9 cellular contexts compared by ENCODE assay signal in the genomic region with DNA sequence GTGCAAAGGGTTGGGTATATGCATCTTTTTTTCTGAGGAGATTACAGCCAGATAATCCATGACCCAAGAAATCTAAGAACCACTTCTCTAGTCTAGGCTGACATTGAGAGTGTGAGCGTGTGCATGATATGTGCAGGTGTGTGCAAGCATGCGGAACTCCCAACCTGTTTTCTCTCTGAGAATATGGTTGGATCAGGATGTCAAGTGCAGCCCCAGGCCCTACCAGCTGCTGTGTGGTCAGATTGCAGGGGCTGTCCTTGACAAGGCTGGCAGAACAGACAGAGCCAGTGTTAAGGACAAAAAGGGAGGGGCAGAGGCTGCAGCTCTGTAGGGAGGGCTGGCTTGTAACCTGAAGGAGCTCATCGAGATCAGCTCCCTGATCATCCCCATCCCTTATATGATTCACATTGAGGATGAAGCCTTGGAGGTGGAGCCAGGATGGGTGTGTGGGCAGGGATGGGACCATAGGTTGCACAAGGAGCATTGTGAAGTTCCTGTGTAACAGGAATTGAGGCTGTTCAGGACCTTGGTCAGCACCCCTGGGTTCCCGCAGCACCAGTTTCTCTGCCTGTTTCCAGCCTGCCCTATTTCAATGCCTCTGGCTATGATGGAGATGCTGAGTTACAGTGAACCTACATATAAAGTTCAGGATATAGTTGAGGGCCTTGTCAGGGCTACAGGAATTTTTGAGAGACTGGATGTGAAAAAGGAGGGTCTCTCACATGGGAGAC. TPM values are rescaled to one million over a fixed set of nuclear protein-coding genes. Genes with fewer than 3 reads are reported as not detected.
DNase-seq lines count a peak whose midpoint lies in the region; ATAC-seq and TF ChIP-seq lines count a peak whose summit lies in the region.
"Had no signal": no experiment of that assay in that cellular context is flagged by ENCODE, and none has a peak within 500 bp of the region (broad histone marks: within the 10 kb centered on the region; RNA-seq: fewer than 3 reads in every experiment).

No MANE protein-coding gene starts in this region.

- CTCF ChIA-PET in activated naive CD4-positive, alpha-beta T cell treated with anti-CD3 and anti-CD28 coated beads, Interleukin-2, amount 10 ng/mL, durations not matched to agents 7 days and 5 days (lab: Charles Lee) = no interaction called here

- H3K36me3 Mint-ChIP-seq in activated T-cell treated with anti-CD3 and anti-CD28 coated beads, Interleukin-2, amount 50 U/mL, for 4 hours (ENCODE audit: insufficient read depth) = no peaks in the 10 kb centered on the region
- no peaks in the 10 kb centered on the region for H3K36me3 Mint-ChIP-seq in activated naive CD4-positive, alpha-beta T cell treated with anti-CD3 and anti-CD28 coated beads, Interleukin-2, amount 10 ng/mL, durations not matched to agents 7 days and 5 days

- H3K27me3 ChIP-seq in vagina = no peaks in the 10 kb centered on the region

- H3K9me3 Mint-ChIP-seq in activated T-cell treated with anti-CD3 and anti-CD28 coated beads, Interleukin-2, amount 50 U/mL, for 4 hours = no peaks in the 10 kb centered on the region
- H3K9me3 Mint-ChIP-seq in activated naive CD4-positive, alpha-beta T cell treated with anti-CD3 and anti-CD28 coated beads, Interleukin-2, amount 10 ng/mL, durations not matched to agents 7 days and 5 days = no peaks in the 10 kb centered on the region

- H3K27ac ChIP-seq in vagina = no peak overlapping the region

- no peak overlapping the region for H3K4me3 ChIP-seq in vagina
- H3K4me3 ChIP-seq: lung had no signal

- H3K4me1 ChIP-seq in vagina = no peaks in the 10 kb centered on the region

- DNase-seq in activated T-cell treated with anti-CD3 and anti-CD28 coated beads, Interleukin-2, amount 50 U/mL, for 1 hour = peak; percentile 26
- no peak for DNase-seq in activated T-cell treated with anti-CD3 and anti-CD28 coated beads, Interleukin-2, amount 50 U/mL, for 4 hours
- peak; percentile 45 for DNase-seq in NCI-H2196 treated with DMSO at 0.1 percent for 48 hours (lab: John Stamatoyannopoulos, UW; ENCODE audit: unreplicated experiment)
- peak; percentile 70 for DNase-seq in activated naive CD4-positive, alpha-beta T cell treated with anti-CD3 and anti-CD28 coated beads, Interleukin-2, amount 10 ng/mL, durations not matched to agents 7 days and 5 days
- peak in 1 of 2 donors; percentile 67 for DNase-seq in left colon
- no peak for DNase-seq in NCI-H2081 treated with DMSO at 0.1 percent for 48 hours (lab: John Stamatoyannopoulos, UW)
- DNase-seq in vagina (ENCODE audit: extremely low spot score in 2 of 2) = no peak

- H3K27me3 Mint-ChIP-seq in activated T-cell treated with anti-CD3 and anti-CD28 coated beads, Interleukin-2, amount 50 U/mL, for 4 hours (ENCODE audit: low read depth) = peaks cover 32% of the 10 kb centered on the region
- peaks cover 44% of the 10 kb centered on the region for H3K27me3 Mint-ChIP-seq in activated naive CD4-positive, alpha-beta T cell treated with anti-CD3 and anti-CD28 coated beads, Interleukin-2, amount 10 ng/mL, durations not matched to agents 7 days and 5 days

- no peak for TF ChIP-seq CTCF in vagina (IDR thresholded peaks at IDR 0.05)

- no peak overlapping the region for H3K4me3 Mint-ChIP-seq in activated T-cell treated with anti-CD3 and anti-CD28 coated beads, Interleukin-2, amount 50 U/mL, for 4 hours
- H3K4me3 Mint-ChIP-seq in activated naive CD4-positive, alpha-beta T cell treated with anti-CD3 and anti-CD28 coated beads, Interleukin-2, amount 10 ng/mL, durations not matched to agents 7 days and 5 days = no peak overlapping the region

- no peak for TF ChIP-seq POLR2A in vagina (IDR thresholded peaks at IDR 0.05)

- no peaks in the 10 kb centered on the region for H3K9me3 ChIP-seq in vagina

- H3K27ac Mint-ChIP-seq in activated naive CD4-positive, alpha-beta T cell treated with anti-CD3 and anti-CD28 coated beads, Interleukin-2, amount 10 ng/mL, durations not matched to agents 7 days and 5 days = no peak overlapping the region

- no peaks in the 10 kb centered on the region for H3K36me3 ChIP-seq in vagina

- no peaks in the 10 kb centered on the region for H3K4me1 Mint-ChIP-seq in activated T-cell treated with anti-CD3 and anti-CD28 coated beads, Interleukin-2, amount 50 U/mL, for 4 hours (ENCODE audit: low read depth)
- no peaks in the 10 kb centered on the region for H3K4me1 Mint-ChIP-seq in activated naive CD4-positive, alpha-beta T cell treated with anti-CD3 and anti-CD28 coated beads, Interleukin-2, amount 10 ng/mL, durations not matched to agents 7 days and 5 days

- ATAC-seq in activated T-cell treated with anti-CD3 and anti-CD28 coated beads, Interleukin-2, amount 50 U/mL, for 4 hours = no peak
- peak; percentile 75 for ATAC-seq in left colon
- ATAC-seq in HG02678 (IDR thresholded peaks at IDR 0.05; ENCODE audit: unreplicated experiment) = no peak

- intact Hi-C loops in left colon (cut with DNase I, micrococcal nuclease) = no loop called here
- intact Hi-C loops in vagina (cut with DNase I) = no loop called here

RNA-seq across cellular contexts. Expression of gene ARAP3, which starts 52.6 kb away (rescaled TPM):
- total RNA-seq in activated T-cell treated with anti-CD3 and anti-CD28 coated beads, Interleukin-2, amount 50 U/mL, for 4 hours = 1 to 10 TPM in 2 of 3 donors, under 1 TPM in 1; 0.56 to 2.0 (median 1.1) TPM
- 1 to 10 TPM; 5.3 to 7.1 TPM for total RNA-seq in left colon
- 13.3 TPM for total RNA-seq in vagina

Comparison
In these comparisons a context has a peak if more than half of its experiments do, and no peak if none do; other contexts are left out.
1. DNase-seq: peak in activated T-cell treated with anti-CD3 and anti-CD28 coated beads, Interleukin-2, amount 50 U/mL, for 1 hour (single experiment), NCI-H2196 treated with DMSO at 0.1 percent for 48 hours (single experiment) and activated naive CD4-positive, alpha-beta T cell treated with anti-CD3 and anti-CD28 coated beads, Interleukin-2, amount 10 ng/mL, durations not matched to agents 7 days and 5 days (single experiment); none in activated T-cell treated with anti-CD3 and anti-CD28 coated beads, Interleukin-2, amount 50 U/mL, for 4 hours (single experiment), NCI-H2081 treated with DMSO at 0.1 percent for 48 hours (single experiment) and vagina (0 of 2).